ENCODE assay signal across 10 cellular contexts in the genomic region with DNA sequence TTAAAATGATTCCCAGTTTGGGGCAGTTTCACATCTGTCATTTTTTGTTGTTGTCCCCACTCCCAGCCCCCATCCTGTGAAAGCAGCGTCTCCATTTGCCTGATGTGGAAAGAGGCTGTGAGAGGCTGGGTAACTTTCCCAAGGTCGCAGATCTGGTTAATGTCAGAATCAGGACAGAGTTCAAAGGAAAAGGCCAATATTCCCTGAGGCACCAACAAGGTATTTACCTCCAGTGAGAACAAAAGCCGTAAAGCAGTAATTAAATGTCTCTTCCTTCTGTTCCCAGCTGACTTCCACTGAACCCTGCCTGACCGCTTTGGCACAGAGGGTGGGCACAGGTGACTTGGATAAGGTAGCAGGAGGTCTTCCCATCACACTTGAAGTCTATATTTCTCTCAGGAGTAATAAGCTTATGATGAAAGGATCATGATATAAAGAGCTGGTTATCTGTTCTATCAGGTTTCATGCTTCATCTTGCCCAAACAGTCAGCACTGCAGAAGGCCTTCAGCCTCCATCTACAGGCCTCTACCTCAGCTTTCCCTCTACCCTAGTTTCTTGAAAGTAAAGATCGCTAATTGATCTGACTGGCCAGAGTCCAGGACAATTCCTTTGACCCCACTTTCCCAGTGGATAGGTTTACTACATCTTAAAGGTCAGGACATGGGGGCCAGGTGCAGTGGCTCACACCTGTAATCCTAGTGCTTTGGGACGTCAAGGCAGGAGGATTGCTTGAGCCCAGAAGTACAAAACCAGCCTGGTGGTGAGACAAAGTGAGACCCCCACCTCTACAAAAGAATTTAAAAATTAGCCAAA. TPM values are rescaled to one million over a fixed set of nuclear protein-coding genes. Genes with fewer than 3 reads are reported as not detected.
DNase-seq lines count a peak whose midpoint lies in the region; ATAC-seq and TF ChIP-seq lines count a peak whose summit lies in the region.
"Had no signal": no experiment of that assay in that cellular context is flagged by ENCODE, and none has a peak within 500 bp of the region (broad histone marks: within the 10 kb centered on the region; RNA-seq: fewer than 3 reads in every experiment).

No MANE protein-coding gene starts in this region.

- no peak overlapping the region for H3K4me3 Mint-ChIP-seq in glutamatergic neuron (ENCODE audit: unreplicated experiment)

- no peak for ATAC-seq in Right ventricle myocardium inferior
- no peak for ATAC-seq in upper lobe of right lung

- peak overlapping the region; percentile 82 for H3K27ac ChIP-seq in cingulate gyrus (ENCODE audit: low read depth, low read length)
- peak overlapping the region; percentile 75 to 80 for H3K27ac ChIP-seq in mucosa of rectum (ENCODE audit: low read depth in 2 of 2, low read length in 2 of 2)
- H3K27ac ChIP-seq in upper lobe of right lung: peak overlapping the region; percentile 81

- no peak overlapping the region for H3K9ac ChIP-seq in mucosa of rectum (ENCODE audit: low read depth in 1 of 2, low read length in 2 of 2)

- no peak for TF ChIP-seq CTCF in upper lobe of right lung (IDR thresholded peaks at IDR 0.05)
- TF ChIP-seq CTCF in glutamatergic neuron (IDR thresholded peaks at IDR 0.05; ENCODE audit: partially characterized antibody, unreplicated experiment): no peak

- no peak overlapping the region for H3K27ac Mint-ChIP-seq in glutamatergic neuron (ENCODE audit: unreplicated experiment)

- H3K9me3 ChIP-seq in mucosa of rectum (ENCODE audit: control insufficient read depth in 2 of 2, low read length in 2 of 2) (no peaks in the 10 kb centered on the region), upper lobe of right lung (no peaks in the 10 kb centered on the region)

- no peaks in the 10 kb centered on the region for H3K27me3 ChIP-seq in mucosa of rectum (ENCODE audit: control insufficient read depth in 2 of 2, insufficient read depth in 2 of 2, low read length in 2 of 2)
- H3K27me3 ChIP-seq in upper lobe of right lung: no peaks in the 10 kb centered on the region

- H3K4me1 Mint-ChIP-seq in glutamatergic neuron (ENCODE audit: low read depth, unreplicated experiment): peaks cover 18% of the 10 kb centered on the region

- H3K4me1 ChIP-seq in mucosa of rectum (ENCODE audit: control insufficient read depth in 2 of 2, insufficient read depth in 2 of 2, low read length in 2 of 2) (peaks cover 24 to 38% of the 10 kb centered on the region in 2 donors), upper lobe of right lung (peaks cover 32% of the 10 kb centered on the region)

- peak; percentile 11 for DNase-seq in Right ventricle myocardium inferior (ENCODE audit: missing footprints)
- DNase-seq in cardiac septum (ENCODE audit: low spot score): no peak
- DNase-seq in upper lobe of right lung: no peak
- no peak for DNase-seq in glutamatergic neuron
- no peak for DNase-seq in NCI-H526 treated with DMSO at 0.1 percent for 48 hours (lab: John Stamatoyannopoulos, UW)
- no peak for DNase-seq in AG20443 (ENCODE audit: low spot score)
- DNase-seq: NCI-H524 had no signal

- H3K36me3 ChIP-seq in mucosa of rectum (ENCODE audit: control insufficient read depth in 2 of 2, insufficient read depth in 2 of 2, low read length in 2 of 2): no peaks in the 10 kb centered on the region
- H3K36me3 ChIP-seq in upper lobe of right lung: no peaks in the 10 kb centered on the region

- no peaks in the 10 kb centered on the region for H3K9me3 Mint-ChIP-seq in glutamatergic neuron (ENCODE audit: unreplicated experiment)

- H3K27me3 Mint-ChIP-seq in glutamatergic neuron (ENCODE audit: unreplicated experiment): peaks cover 2% of the 10 kb centered on the region

- intact Hi-C loops in Right ventricle myocardium inferior (cut with DNase I): loop anchor here (5.0 to 10.0 kb wide), 2 partner anchors 436 to 529 kb away; a partner anchor contains a TSS
- intact Hi-C loops in cardiac septum (cut with DNase I): loop anchor here (2.0 kb wide), 1 partner anchor 44 kb away; no protein-coding TSS in a partner anchor
- intact Hi-C loops in upper lobe of right lung (cut with DNase I): no loop called here

- no peaks in the 10 kb centered on the region for H3K36me3 Mint-ChIP-seq in glutamatergic neuron (ENCODE audit: unreplicated experiment)

- H3K4me3 ChIP-seq in mucosa of rectum (ENCODE audit: low read length in 2 of 2) (no peak overlapping the region), upper lobe of right lung (no peak overlapping the region)

RNA-seq across cellular contexts. Expression of a gene that starts 9.4 kb away (rescaled TPM):
- total RNA-seq in Right ventricle myocardium inferior: not detected
- 1.4 TPM for total RNA-seq in cardiac septum
- total RNA-seq in upper lobe of right lung: 1.5 TPM
- total RNA-seq in glutamatergic neuron (ENCODE audit: unreplicated experiment): not detected
- total RNA-seq: lung microvascular endothelial cell had no signal

RNA-seq across cellular contexts. Expression of a gene that starts 45.0 kb away (rescaled TPM):
- total RNA-seq in Right ventricle myocardium inferior (817 TPM), cardiac septum (932 TPM), upper lobe of right lung (1,004 TPM), glutamatergic neuron (ENCODE audit: unreplicated experiment) (105 TPM)
